8 cellular contexts compared by ENCODE assay signal in genomic region chr14:59576332-59577294, GRCh38. TPM values are rescaled to one million over a fixed set of nuclear protein-coding genes. Genes with fewer than 3 reads are reported as not detected.
DNase-seq lines count a peak whose midpoint lies in the region; ATAC-seq and TF ChIP-seq lines count a peak whose summit lies in the region.

TSS of gene CCDC175 (minus strand) at chr14:59576812. CDS start at chr14:59576775, 37 bp downstream.

- peak; percentile 97 for ATAC-seq in GM19467 (IDR thresholded peaks at IDR 0.05; ENCODE audit: unreplicated experiment)
- peak; percentile 99 for ATAC-seq in activated T-cell treated with anti-CD3 and anti-CD28 coated beads, Interleukin-2, amount 50 U/mL, for 72 hours (replicated peaks in 1 of 2)
- peak; percentile 91 to 97 for ATAC-seq in naive thymus-derived CD8-positive, alpha-beta T cell
- peak; percentile 97 for ATAC-seq in stimulated activated effector memory CD8-positive, alpha-beta T cell treated with anti-CD3 and anti-CD28 coated beads, Interleukin-12 subunit alpha, Interleukin-12 subunit beta, amount 100 ng/mL, for 72 hours

- no peaks in the 10 kb centered on the region for H3K79me2 ChIP-seq in OCI-LY3 (ENCODE audit: low read length)

- POLR2A ChIA-PET in naive thymus-derived CD8-positive, alpha-beta T cell (lab: Charles Lee), result interaction anchor here (0.7 kb wide), 1 partner anchor 93 kb away, joined by 3 read pairs; the partner anchor contains the start of genes JKAMP and L3HYPDH

- H2AFZ ChIP-seq in OCI-LY3 (ENCODE audit: low read depth, low read length), result peak within 1 kb of the TSS; percentile 77

- no peaks in the 10 kb centered on the region for H3K36me3 ChIP-seq in OCI-LY3 (replicated peaks; ENCODE audit: low read depth, low read length)

- H3K9me3 ChIP-seq in OCI-LY3 (ENCODE audit: insufficient read depth, low read length), result no peaks in the 10 kb centered on the region

- no peaks in the 10 kb centered on the region for H3K36me3 Mint-ChIP-seq in activated T-cell treated with anti-CD3 and anti-CD28 coated beads, Interleukin-2, amount 50 U/mL, for 72 hours (ENCODE audit: insufficient read depth in 2 of 2)
- H3K36me3 Mint-ChIP-seq in naive thymus-derived CD8-positive, alpha-beta T cell, result no peaks in the 10 kb centered on the region
- no peaks in the 10 kb centered on the region for H3K36me3 Mint-ChIP-seq in stimulated activated effector memory CD8-positive, alpha-beta T cell treated with anti-CD3 and anti-CD28 coated beads, Interleukin-12 subunit alpha, Interleukin-12 subunit beta, amount 100 ng/mL, for 72 hours

- DNase-seq in CMK (ENCODE audit: low read depth) (peak; percentile 34), HK-2 (ENCODE audit: unreplicated experiment) (peak; percentile 71), fibroblast of pulmonary artery (ENCODE audit: low read depth) (peak; percentile 79)
- peak; percentile 89 to 91 for DNase-seq in activated T-cell treated with anti-CD3 and anti-CD28 coated beads, Interleukin-2, amount 50 U/mL, for 72 hours
- peak; percentile 66 to 91 (median 76) for DNase-seq in naive thymus-derived CD8-positive, alpha-beta T cell
- DNase-seq in stimulated activated effector memory CD8-positive, alpha-beta T cell treated with anti-CD3 and anti-CD28 coated beads, Interleukin-12 subunit alpha, Interleukin-12 subunit beta, amount 100 ng/mL, for 72 hours (ENCODE audit: low spot score in 2 of 2), result peak; percentile 65 to 86

- H3K4me1 ChIP-seq in OCI-LY3 (ENCODE audit: low read length), result 0 out of 2 replicates have a peak, but pooled peaks cover 4% of the 10 kb centered on the region

- peaks cover 20% of the 10 kb centered on the region for H3K27me3 Mint-ChIP-seq in activated T-cell treated with anti-CD3 and anti-CD28 coated beads, Interleukin-2, amount 50 U/mL, for 72 hours (ENCODE audit: low read depth)
- peaks cover 10 to 22% (median 15%) of the 10 kb centered on the region in 5 donors for H3K27me3 Mint-ChIP-seq in naive thymus-derived CD8-positive, alpha-beta T cell

- H3K9me3 Mint-ChIP-seq in activated T-cell treated with anti-CD3 and anti-CD28 coated beads, Interleukin-2, amount 50 U/mL, for 72 hours, result no peaks in the 10 kb centered on the region
- no peaks in the 10 kb centered on the region for H3K9me3 Mint-ChIP-seq in naive thymus-derived CD8-positive, alpha-beta T cell
- H3K9me3 Mint-ChIP-seq in stimulated activated effector memory CD8-positive, alpha-beta T cell treated with anti-CD3 and anti-CD28 coated beads, Interleukin-12 subunit alpha, Interleukin-12 subunit beta, amount 100 ng/mL, for 72 hours, result no peaks in the 10 kb centered on the region

- H3K4me1 Mint-ChIP-seq in activated T-cell treated with anti-CD3 and anti-CD28 coated beads, Interleukin-2, amount 50 U/mL, for 72 hours (ENCODE audit: low read depth), result peaks cover 13% of the 10 kb centered on the region
- H3K4me1 Mint-ChIP-seq in naive thymus-derived CD8-positive, alpha-beta T cell, result peaks cover 4 to 14% (median 6%) of the 10 kb centered on the region in 4 donors
- peaks cover 11% of the 10 kb centered on the region for H3K4me1 Mint-ChIP-seq in stimulated activated effector memory CD8-positive, alpha-beta T cell treated with anti-CD3 and anti-CD28 coated beads, Interleukin-12 subunit alpha, Interleukin-12 subunit beta, amount 100 ng/mL, for 72 hours

- H3K4me3 ChIP-seq in OCI-LY3 (ENCODE audit: low read length), result peak within 1 kb of the TSS; percentile 85
- peak within 1 kb of the TSS; percentile 54 for H3K4me3 ChIP-seq in fibroblast of pulmonary artery (replicated peaks; ENCODE audit: low read depth, low read length)

- TF ChIP-seq CTCF in OCI-LY3 (IDR thresholded peaks at IDR 0.05; ENCODE audit: low read depth, low read length), result peak; percentile 94
- peak; percentile 67 for TF ChIP-seq CTCF in fibroblast of pulmonary artery (IDR thresholded peaks at IDR 0.05; ENCODE audit: low read length, missing control alignments)

- peak within 1 kb of the TSS; percentile 85 for H3K4me2 ChIP-seq in OCI-LY3 (ENCODE audit: low read length)

- H4K20me1 ChIP-seq in OCI-LY3 (ENCODE audit: insufficient read depth, low read length), result no peaks in the 10 kb centered on the region

- no peak within 1 kb of the TSS for H3K27ac ChIP-seq in OCI-LY3 (ENCODE audit: low read length)

- peaks cover 5% of the 10 kb centered on the region for H3K27me3 ChIP-seq in OCI-LY3 (ENCODE audit: low read depth, low read length)

- H3K4me3 Mint-ChIP-seq in activated T-cell treated with anti-CD3 and anti-CD28 coated beads, Interleukin-2, amount 50 U/mL, for 72 hours, result peak within 1 kb of the TSS; percentile 64 to 83
- H3K4me3 Mint-ChIP-seq in naive thymus-derived CD8-positive, alpha-beta T cell, result peak within 1 kb of the TSS; percentile 64 to 83 (median 78)
- peak within 1 kb of the TSS; percentile 71 for H3K4me3 Mint-ChIP-seq in stimulated activated effector memory CD8-positive, alpha-beta T cell treated with anti-CD3 and anti-CD28 coated beads, Interleukin-12 subunit alpha, Interleukin-12 subunit beta, amount 100 ng/mL, for 72 hours

- no peak within 1 kb of the TSS for H3K27ac Mint-ChIP-seq in activated T-cell treated with anti-CD3 and anti-CD28 coated beads, Interleukin-2, amount 50 U/mL, for 72 hours
- peak within 1 kb of the TSS in 6 of 10 donors; percentile 6 to 83 (median 41) for H3K27ac Mint-ChIP-seq in naive thymus-derived CD8-positive, alpha-beta T cell
- H3K27ac Mint-ChIP-seq in stimulated activated effector memory CD8-positive, alpha-beta T cell treated with anti-CD3 and anti-CD28 coated beads, Interleukin-12 subunit alpha, Interleukin-12 subunit beta, amount 100 ng/mL, for 72 hours, result no peak within 1 kb of the TSS

- peak within 1 kb of the TSS; percentile 35 for H3K9ac ChIP-seq in OCI-LY3 (ENCODE audit: low read length)

RNA-seq across cellular contexts. Expression of gene CCDC175, which starts in this region (rescaled TPM):
- not detected for total RNA-seq in activated T-cell treated with anti-CD3 and anti-CD28 coated beads, Interleukin-2, amount 50 U/mL, for 72 hours
- total RNA-seq in naive thymus-derived CD8-positive, alpha-beta T cell, result not detected
- polyA plus RNA-seq in naive thymus-derived CD8-positive, alpha-beta T cell, result not detected

Comparison
In these comparisons a context has a peak if more than half of its experiments do, and no peak if none do; other contexts are left out.
1. Peak in DNase-seq and ATAC-seq in activated T-cell treated with anti-CD3 and anti-CD28 coated beads, Interleukin-2, amount 50 U/mL, for 72 hours; RNA of the gene not detected or under 1 TPM.
2. Peak in DNase-seq and ATAC-seq in naive thymus-derived CD8-positive, alpha-beta T cell; RNA of the gene not detected or under 1 TPM.
3. DNase-seq: peak in every context shown above with its lines; median percentile 90 in activated T-cell treated with anti-CD3 and anti-CD28 coated beads, Interleukin-2, amount 50 U/mL, for 72 hours; 79 in fibroblast of pulmonary artery; 76 in naive thymus-derived CD8-positive, alpha-beta T cell; 76 in stimulated activated effector memory CD8-positive, alpha-beta T cell treated with anti-CD3 and anti-CD28 coated beads, Interleukin-12 subunit alpha, Interleukin-12 subunit beta, amount 100 ng/mL, for 72 hours; 71 in HK-2; 34 in CMK.
4. H3K27ac Mint-ChIP-seq: peak in naive thymus-derived CD8-positive, alpha-beta T cell (6 of 10); none in activated T-cell treated with anti-CD3 and anti-CD28 coated beads, Interleukin-2, amount 50 U/mL, for 72 hours (single experiment) and stimulated activated effector memory CD8-positive, alpha-beta T cell treated with anti-CD3 and anti-CD28 coated beads, Interleukin-12 subunit alpha, Interleukin-12 subunit beta, amount 100 ng/mL, for 72 hours (single experiment).
5. Peak in every context shown above with its lines, with median percentiles within 50 percentile points of each other: ATAC-seq and H3K4me3 Mint-ChIP-seq.